Comparison of ENCODE assay signal across 1 cellular context in the genomic region with DNA sequence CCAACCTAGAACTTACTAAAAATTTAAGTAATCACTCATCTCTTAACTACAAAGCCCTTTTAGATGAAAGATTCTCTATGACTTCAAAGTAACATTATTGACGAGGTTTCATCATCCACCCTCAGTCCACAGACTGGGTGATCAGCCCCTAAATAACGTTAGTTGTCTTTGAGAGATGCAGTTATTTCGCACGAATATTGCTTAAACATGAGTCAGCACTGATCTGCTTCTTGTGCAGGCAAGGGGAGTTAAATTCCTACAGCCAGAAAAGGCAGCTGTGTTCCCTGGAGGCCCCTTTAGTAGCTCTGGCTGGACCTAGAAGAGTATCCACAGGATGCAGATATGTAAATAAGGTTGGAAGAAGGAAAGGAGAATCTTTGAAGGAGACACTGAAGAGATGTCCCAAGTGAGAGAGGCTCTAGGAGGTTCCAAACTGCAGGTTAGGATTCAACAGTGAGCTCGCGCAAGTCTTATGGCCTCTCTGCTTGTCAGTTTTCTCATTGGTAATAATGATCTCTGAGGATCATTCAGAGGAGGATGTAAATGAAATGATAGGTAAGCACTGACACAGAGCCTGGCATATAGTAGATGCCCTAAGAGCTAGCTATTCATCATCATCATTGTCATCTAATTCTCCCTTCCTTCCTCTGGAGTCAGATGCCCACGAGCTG.
TF ChIP-seq lines count a peak whose summit lies in the region.

No MANE protein-coding gene starts in this region.

TF ChIP-seq in GM23338, 12 proteins besides CTCF, POLR2A, EP300 and RAD21:
- TF ChIP-seq, protein P1, sequence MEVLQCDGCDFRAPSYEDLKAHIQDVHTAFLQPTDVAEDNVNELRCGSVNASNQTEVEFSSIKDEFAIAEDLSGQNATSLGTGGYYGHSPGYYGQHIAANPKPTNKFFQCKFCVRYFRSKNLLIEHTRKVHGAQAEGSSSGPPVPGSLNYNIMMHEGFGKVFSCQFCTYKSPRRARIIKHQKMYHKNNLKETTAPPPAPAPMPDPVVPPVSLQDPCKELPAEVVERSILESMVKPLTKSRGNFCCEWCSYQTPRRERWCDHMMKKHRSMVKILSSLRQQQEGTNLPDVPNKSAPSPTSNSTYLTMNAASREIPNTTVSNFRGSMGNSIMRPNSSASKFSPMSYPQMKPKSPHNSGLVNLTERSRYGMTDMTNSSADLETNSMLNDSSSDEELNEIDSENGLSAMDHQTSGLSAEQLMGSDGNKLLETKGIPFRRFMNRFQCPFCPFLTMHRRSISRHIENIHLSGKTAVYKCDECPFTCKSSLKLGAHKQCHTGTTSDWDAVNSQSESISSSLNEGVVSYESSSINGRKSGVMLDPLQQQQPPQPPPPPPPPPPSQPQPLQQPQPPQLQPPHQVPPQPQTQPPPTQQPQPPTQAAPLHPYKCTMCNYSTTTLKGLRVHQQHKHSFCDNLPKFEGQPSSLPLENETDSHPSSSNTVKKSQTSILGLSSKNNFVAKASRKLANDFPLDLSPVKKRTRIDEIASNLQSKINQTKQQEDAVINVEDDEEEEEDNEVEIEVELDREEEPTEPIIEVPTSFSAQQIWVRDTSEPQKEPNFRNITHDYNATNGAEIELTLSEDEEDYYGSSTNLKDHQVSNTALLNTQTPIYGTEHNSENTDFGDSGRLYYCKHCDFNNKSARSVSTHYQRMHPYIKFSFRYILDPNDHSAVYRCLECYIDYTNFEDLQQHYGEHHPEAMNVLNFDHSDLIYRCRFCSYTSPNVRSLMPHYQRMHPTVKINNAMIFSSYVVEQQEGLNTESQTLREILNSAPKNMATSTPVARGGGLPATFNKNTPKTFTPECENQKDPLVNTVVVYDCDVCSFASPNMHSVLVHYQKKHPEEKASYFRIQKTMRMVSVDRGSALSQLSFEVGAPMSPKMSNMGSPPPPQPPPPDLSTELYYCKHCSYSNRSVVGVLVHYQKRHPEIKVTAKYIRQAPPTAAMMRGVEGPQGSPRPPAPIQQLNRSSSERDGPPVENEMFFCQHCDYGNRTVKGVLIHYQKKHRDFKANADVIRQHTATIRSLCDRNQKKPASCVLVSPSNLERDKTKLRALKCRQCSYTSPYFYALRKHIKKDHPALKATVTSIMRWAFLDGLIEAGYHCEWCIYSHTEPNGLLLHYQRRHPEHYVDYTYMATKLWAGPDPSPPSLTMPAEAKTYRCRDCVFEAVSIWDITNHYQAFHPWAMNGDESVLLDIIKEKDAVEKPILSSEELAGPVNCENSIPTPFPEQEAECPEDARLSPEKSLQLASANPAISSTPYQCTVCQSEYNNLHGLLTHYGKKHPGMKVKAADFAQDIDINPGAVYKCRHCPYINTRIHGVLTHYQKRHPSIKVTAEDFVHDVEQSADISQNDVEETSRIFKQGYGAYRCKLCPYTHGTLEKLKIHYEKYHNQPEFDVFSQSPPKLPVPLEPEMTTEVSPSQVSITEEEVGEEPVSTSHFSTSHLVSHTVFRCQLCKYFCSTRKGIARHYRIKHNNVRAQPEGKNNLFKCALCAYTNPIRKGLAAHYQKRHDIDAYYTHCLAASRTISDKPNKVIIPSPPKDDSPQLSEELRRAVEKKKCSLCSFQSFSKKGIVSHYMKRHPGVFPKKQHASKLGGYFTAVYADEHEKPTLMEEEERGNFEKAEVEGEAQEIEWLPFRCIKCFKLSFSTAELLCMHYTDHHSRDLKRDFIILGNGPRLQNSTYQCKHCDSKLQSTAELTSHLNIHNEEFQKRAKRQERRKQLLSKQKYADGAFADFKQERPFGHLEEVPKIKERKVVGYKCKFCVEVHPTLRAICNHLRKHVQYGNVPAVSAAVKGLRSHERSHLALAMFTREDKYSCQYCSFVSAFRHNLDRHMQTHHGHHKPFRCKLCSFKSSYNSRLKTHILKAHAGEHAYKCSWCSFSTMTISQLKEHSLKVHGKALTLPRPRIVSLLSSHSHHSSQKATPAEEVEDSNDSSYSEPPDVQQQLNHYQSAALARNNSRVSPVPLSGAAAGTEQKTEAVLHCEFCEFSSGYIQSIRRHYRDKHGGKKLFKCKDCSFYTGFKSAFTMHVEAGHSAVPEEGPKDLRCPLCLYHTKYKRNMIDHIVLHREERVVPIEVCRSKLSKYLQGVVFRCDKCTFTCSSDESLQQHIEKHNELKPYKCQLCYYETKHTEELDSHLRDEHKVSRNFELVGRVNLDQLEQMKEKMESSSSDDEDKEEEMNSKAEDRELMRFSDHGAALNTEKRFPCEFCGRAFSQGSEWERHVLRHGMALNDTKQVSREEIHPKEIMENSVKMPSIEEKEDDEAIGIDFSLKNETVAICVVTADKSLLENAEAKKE (CRISPR knock-in tag; IDR thresholded peaks at IDR 0.05) = no peak
- no peak for TF ChIP-seq NANOG (IDR thresholded peaks at IDR 0.05; ENCODE audit: borderline replicate concordance)
- no peak for TF ChIP-seq ZNF331 (CRISPR knock-in tag; IDR thresholded peaks at IDR 0.05; ENCODE audit: low read depth)
- TF ChIP-seq POLR2AphosphoS5 (IDR thresholded peaks at IDR 0.05; ENCODE audit: low read depth) = no peak
- TF ChIP-seq, protein P2, sequence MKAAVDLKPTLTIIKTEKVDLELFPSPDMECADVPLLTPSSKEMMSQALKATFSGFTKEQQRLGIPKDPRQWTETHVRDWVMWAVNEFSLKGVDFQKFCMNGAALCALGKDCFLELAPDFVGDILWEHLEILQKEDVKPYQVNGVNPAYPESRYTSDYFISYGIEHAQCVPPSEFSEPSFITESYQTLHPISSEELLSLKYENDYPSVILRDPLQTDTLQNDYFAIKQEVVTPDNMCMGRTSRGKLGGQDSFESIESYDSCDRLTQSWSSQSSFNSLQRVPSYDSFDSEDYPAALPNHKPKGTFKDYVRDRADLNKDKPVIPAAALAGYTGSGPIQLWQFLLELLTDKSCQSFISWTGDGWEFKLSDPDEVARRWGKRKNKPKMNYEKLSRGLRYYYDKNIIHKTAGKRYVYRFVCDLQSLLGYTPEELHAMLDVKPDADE (IDR thresholded peaks at IDR 0.05) = no peak
